ENCODE assay signal across 9 cellular contexts in the genomic region with DNA sequence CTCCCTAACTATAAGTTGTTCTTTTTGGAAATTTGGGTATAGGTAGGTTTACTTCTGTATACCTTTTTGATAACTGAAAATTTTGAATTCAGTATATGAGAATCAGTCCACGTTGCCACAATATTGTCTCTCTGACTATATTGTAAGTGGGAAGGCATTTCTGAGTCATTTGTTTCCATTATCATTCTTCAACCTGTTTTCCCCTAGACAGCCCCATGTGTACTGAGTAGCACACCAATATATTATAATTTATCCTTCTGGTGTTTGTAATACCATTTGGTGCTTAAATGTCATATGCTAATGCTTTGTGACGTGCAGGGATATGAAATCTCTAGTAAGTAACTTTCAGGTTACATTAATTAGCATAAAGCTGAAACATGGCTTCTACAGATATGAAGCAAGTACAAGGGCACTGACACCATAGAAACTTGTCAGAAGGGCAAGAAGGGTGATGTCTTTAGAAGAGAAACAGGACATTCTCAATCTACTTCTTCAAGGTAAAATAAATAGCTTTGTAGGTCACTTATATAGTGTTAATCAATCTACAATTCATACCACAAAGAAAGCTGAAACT. TPM values are rescaled to one million over a fixed set of nuclear protein-coding genes. Genes with fewer than 3 reads are reported as not detected.
DNase-seq lines count a peak whose midpoint lies in the region; ATAC-seq, FAIRE-seq and TF ChIP-seq lines count a peak whose summit lies in the region.
"Had no signal": no experiment of that assay in that cellular context is flagged by ENCODE, and none has a peak within 500 bp of the region (broad histone marks: within the 10 kb centered on the region; RNA-seq: fewer than 3 reads in every experiment).

No MANE protein-coding gene starts in this region.

- RAD21 ChIA-PET in GM12878 (lab: Charles Lee; ENCODE audit: unreplicated experiment) = no interaction called here

- ATAC-seq in GM18508 (IDR thresholded peaks at IDR 0.05; ENCODE audit: insufficient read depth, unreplicated experiment) (peak; percentile 30), GM19452 (IDR thresholded peaks at IDR 0.05; ENCODE audit: unreplicated experiment) (peak; percentile 48), HG03442 (IDR thresholded peaks at IDR 0.05; ENCODE audit: unreplicated experiment) (peak; percentile 41), GM12878 (peak; percentile 67)

- H3K27ac ChIP-seq in GM12878 (ENCODE audit: control insufficient read depth, insufficient read depth) (no peak overlapping the region), PC-9 (no peak overlapping the region)

- H3K4me2 ChIP-seq in GM12878 (ENCODE audit: control insufficient read depth, insufficient read depth) = 0 out of 2 replicates have a peak overlapping the region, but pooled peaks have one; percentile 62
- no peak overlapping the region for H3K4me2 ChIP-seq in PC-9

- H4K20me1 ChIP-seq in GM12878 (ENCODE audit: control insufficient read depth, insufficient read depth) (no peaks in the 10 kb centered on the region), PC-9 (ENCODE audit: insufficient read depth) (no peaks in the 10 kb centered on the region)

- no peaks in the 10 kb centered on the region for H3F3A ChIP-seq in PC-9 (ENCODE audit: insufficient read depth, low read depth)

- intact Hi-C loops in GM12878 (cut with micrococcal nuclease; ENCODE audit: unreplicated experiment) = no loop called here
- intact Hi-C loops in PC-9 (cut with micrococcal nuclease; ENCODE audit: unreplicated experiment) = no loop called here

- BruUV-seq in GM12878 (replicated peaks; lab: Mats Ljungman, UMichigan) (no TSS peak), PC-9 (replicated peaks; lab: Mats Ljungman, UMichigan) (no TSS peak)

- no peaks in the 10 kb centered on the region for H3K27me3 ChIP-seq in GM12878 (replicated peaks in 1 of 2; ENCODE audit: control insufficient read depth in 2 of 2, insufficient read depth in 2 of 2, low read length in 1 of 2)
- H3K27me3 ChIP-seq in PC-9 (ENCODE audit: insufficient read depth, low read depth) = 0 out of 2 replicates have a peak, but pooled peaks cover 4% of the 10 kb centered on the region

- no peaks in the 10 kb centered on the region for H3K9me2 ChIP-seq in PC-9 (ENCODE audit: insufficient read depth)

- TF ChIP-seq EP300 in GM12878 (IDR thresholded peaks at IDR 0.05; ENCODE audit: borderline replicate concordance in 1 of 2, control insufficient read depth in 1 of 2, low read depth in 2 of 2, low read length in 2 of 2) = no peak

- SMC1A ChIA-PET in GM12878 (lab: Charles Lee; ENCODE audit: uncharacterized antibody, unreplicated experiment) = interaction anchor here (2.0 kb wide), 1 partner anchor 8 kb away, joined by 9 read pairs; no protein-coding TSS in a partner anchor

- 0% methylated on average over 2 of the region's 2 CpGs for WGBS in GM12878 (ENCODE audit: insufficient coverage, insufficient replicate concordance, low lambda C conversion rate, missing lambda C conversion rate)

- 0 out of 2 replicates have a peak overlapping the region, but pooled peaks have one; percentile 53 for H3K4me3 ChIP-seq in GM12878
- H3K4me3 ChIP-seq in PC-9 = no peak overlapping the region

- in situ Hi-C loops in GM12878 (cut with MboI) = no loop called here

- H3K36me3 ChIP-seq in GM12878 (ENCODE audit: control insufficient read depth in 2 of 2, insufficient read depth in 2 of 2, low read length in 1 of 2) (no peaks in the 10 kb centered on the region), PC-9 (ENCODE audit: low read depth) (no peaks in the 10 kb centered on the region)

- H3K4me1 ChIP-seq in GM12878 (ENCODE audit: control insufficient read depth, insufficient read depth, low read length) (no peaks in the 10 kb centered on the region), PC-9 (replicated peaks; ENCODE audit: insufficient read depth) (no peaks in the 10 kb centered on the region)

- CTCF ChIA-PET in GM12878 (lab: Yijun Ruan, JAX) = interaction anchor here (0.8 to 1.5 kb wide), 6 partner anchors 9 to 45 kb away, joined by 3 to 6 read pairs (median 4); no protein-coding TSS in a partner anchor
- CTCF ChIA-PET in PC-9 (lab: Charles Lee) = no interaction called here

- H2AFZ ChIP-seq in GM12878 (ENCODE audit: control insufficient read depth, low read depth, low read length) (peak overlapping the region; percentile 86), PC-9 (no peak overlapping the region)

- TF ChIP-seq CTCF in GM12878 (IDR thresholded peaks at IDR 0.05 in 2 of 3, conservative IDR thresholded peaks at IDR 0.05 in 1 of 3; ENCODE audit: control insufficient read depth in 2 of 3, extremely low read depth in 1 of 3, insufficient read depth in 1 of 3, low read depth in 3 of 3, low read length in 3 of 3) (no peak), PC-9 (conservative IDR thresholded peaks at IDR 0.05) (no peak)

- no peak for TF ChIP-seq RAD21 in GM12878 (IDR thresholded peaks at IDR 0.05; ENCODE audit: insufficient read depth, low read depth, low read length)

- POLR2A ChIA-PET in GM12878 (lab: Charles Lee) = interaction anchor here (0.6 kb wide), 1 partner anchor 1554 kb away, joined by 3 read pairs; no protein-coding TSS in a partner anchor
- POLR2A ChIA-PET in PC-9 (lab: Charles Lee; ENCODE audit: unreplicated experiment) = no interaction called here

- no peak for FAIRE-seq in GM12878 (lab: Jason Lieb, UNC)

- no peak overlapping the region for H3K9ac ChIP-seq in GM12878 (ENCODE audit: control insufficient read depth, insufficient read depth, low read length)

- DNase-seq in GM12878 (ENCODE audit: low read depth, low spot score) = no peak
- no peak for DNase-seq in NCI-H226
- DNase-seq in PC-9 = no peak
- no peak for DNase-seq in GM19238 (ENCODE audit: insufficient read length, low spot score)
- DNase-seq: mesendoderm, NCI-H2029 treated with DMSO at 0.1 percent for 48 hours had no signal

- H3K79me2 ChIP-seq in GM12878 (ENCODE audit: control insufficient read depth, insufficient read depth, low read length) (no peaks in the 10 kb centered on the region), PC-9 (ENCODE audit: low read depth) (no peaks in the 10 kb centered on the region)

- H3K9me3 ChIP-seq in GM12878 (replicated peaks; ENCODE audit: control insufficient read depth, insufficient read depth, low read length) (no peaks in the 10 kb centered on the region), PC-9 (ENCODE audit: insufficient read depth, low read depth) (no peaks in the 10 kb centered on the region)

- TF ChIP-seq POLR2A in GM12878 (IDR thresholded peaks at IDR 0.05; ENCODE audit: low read depth, low read length) = no peak

TF ChIP-seq in GM12878, 131 proteins besides CTCF, POLR2A, EP300 and RAD21 (continues in another document):
- no peak for TF ChIP-seq CBX3 (IDR thresholded peaks at IDR 0.05; ENCODE audit: borderline replicate concordance, low read depth)
- no peak for TF ChIP-seq GABPA (IDR thresholded peaks at IDR 0.05; ENCODE audit: low read depth)
- TF ChIP-seq, protein P1, sequence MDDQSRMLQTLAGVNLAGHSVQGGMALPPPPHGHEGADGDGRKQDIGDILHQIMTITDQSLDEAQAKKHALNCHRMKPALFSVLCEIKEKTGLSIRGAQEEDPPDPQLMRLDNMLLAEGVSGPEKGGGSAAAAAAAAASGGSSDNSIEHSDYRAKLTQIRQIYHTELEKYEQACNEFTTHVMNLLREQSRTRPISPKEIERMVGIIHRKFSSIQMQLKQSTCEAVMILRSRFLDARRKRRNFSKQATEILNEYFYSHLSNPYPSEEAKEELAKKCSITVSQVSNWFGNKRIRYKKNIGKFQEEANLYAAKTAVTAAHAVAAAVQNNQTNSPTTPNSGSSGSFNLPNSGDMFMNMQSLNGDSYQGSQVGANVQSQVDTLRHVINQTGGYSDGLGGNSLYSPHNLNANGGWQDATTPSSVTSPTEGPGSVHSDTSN (IDR thresholded peaks at IDR 0.05; ENCODE audit: insufficient replicate concordance, low read depth, low read length) = no peak
- no peak for TF ChIP-seq NFXL1 (IDR thresholded peaks at IDR 0.05; ENCODE audit: borderline replicate concordance)
- TF ChIP-seq, protein P2, sequence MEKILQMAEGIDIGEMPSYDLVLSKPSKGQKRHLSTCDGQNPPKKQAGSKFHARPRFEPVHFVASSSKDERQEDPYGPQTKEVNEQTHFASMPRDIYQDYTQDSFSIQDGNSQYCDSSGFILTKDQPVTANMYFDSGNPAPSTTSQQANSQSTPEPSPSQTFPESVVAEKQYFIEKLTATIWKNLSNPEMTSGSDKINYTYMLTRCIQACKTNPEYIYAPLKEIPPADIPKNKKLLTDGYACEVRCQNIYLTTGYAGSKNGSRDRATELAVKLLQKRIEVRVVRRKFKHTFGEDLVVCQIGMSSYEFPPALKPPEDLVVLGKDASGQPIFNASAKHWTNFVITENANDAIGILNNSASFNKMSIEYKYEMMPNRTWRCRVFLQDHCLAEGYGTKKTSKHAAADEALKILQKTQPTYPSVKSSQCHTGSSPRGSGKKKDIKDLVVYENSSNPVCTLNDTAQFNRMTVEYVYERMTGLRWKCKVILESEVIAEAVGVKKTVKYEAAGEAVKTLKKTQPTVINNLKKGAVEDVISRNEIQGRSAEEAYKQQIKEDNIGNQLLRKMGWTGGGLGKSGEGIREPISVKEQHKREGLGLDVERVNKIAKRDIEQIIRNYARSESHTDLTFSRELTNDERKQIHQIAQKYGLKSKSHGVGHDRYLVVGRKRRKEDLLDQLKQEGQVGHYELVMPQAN (conservative IDR thresholded peaks at IDR 0.05) = no peak
- no peak for TF ChIP-seq IKZF2 (IDR thresholded peaks at IDR 0.05)
- no peak for TF ChIP-seq JUND (IDR thresholded peaks at IDR 0.05; ENCODE audit: low read depth, low read length)

RNA-seq across cellular contexts. Expression of a gene that starts 27.7 kb away (rescaled TPM):
- 0.98 and 1.9 TPM in 2 replicates for total RNA-seq in GM12878 (2013; cell fraction: nucleolus; rRNA removed)
- total RNA-seq in GM12878 (2014; rRNA removed) (under 0.01 TPM in 1 of 2 replicates, not detected in the other), GM12878 (2014; rRNA removed; fragmentation: Illumina TruSeq; extraction: Trizol) (0.04 and 0.05 TPM in 2 replicates), GM12878 (2021) (0.10 and 0.29 TPM in 2 replicates), PC-9 (2021) (not detected in 2 replicates)
- polyA plus RNA-seq in GM12878 (2011; ENCODE audit: low read depth) = not detected
- polyA plus RNA-seq in GM12878 (2011; rRNA removed) (0.04 TPM in 1 of 2 replicates, not detected in the other), GM12878 (2014; fragmentation: Illumina TruSeq; extraction: Trizol) (0.03 TPM in 1 of 2 replicates, not detected in the other), GM12878 (2014; fragmentation: Nextera tagmentation; extraction: Ambion mirVana) (under 1 TPM in 1 of 2 experiments, not detected in 1; 0.02 TPM), GM12878 (2014; rRNA removed) (0.01 TPM in 1 of 2 replicates, not detected in the other), GM12878 (2016; fragmentation: Nextera tagmentation; extraction: Ambion mirVana) (not detected)
- polyA plus RNA-seq in GM12878 (2011; cell fraction: cytosol; rRNA removed) = under 0.01 and 0.01 TPM in 2 replicates
- 0.04 TPM in 1 of 2 replicates, not detected in the other for polyA plus RNA-seq in GM12878 (2011; cell fraction: nucleus; rRNA removed)
- not detected in 2 replicates for polyA plus RNA-seq in GM12878 (2012)
- not detected in 2 replicates for polyA minus RNA-seq in GM12878 (2011; rRNA and poly(A)+ RNA removed)
- not detected in 2 replicates for polyA minus RNA-seq in GM12878 (2011; cell fraction: cytosol; rRNA and poly(A)+ RNA removed)
- not detected in 2 replicates for polyA minus RNA-seq in GM12878 (2011; cell fraction: nucleus; rRNA and poly(A)+ RNA removed)
